ENCODE assay signal across 28 cellular contexts in genomic region chr1:85596531-85596930, GRCh38. TPM values are rescaled to one million over a fixed set of nuclear protein-coding genes. Genes with fewer than 3 reads are reported as not detected.
"Had no signal": no experiment of that assay in that cellular context is flagged by ENCODE, and none has a peak within 500 bp of the region (broad histone marks: within the 10 kb centered on the region; RNA-seq: fewer than 3 reads in every experiment).

No MANE protein-coding gene starts in this region.

- H3K36me3 ChIP-seq: neural progenitor cell, ovary, right lobe of liver, sigmoid colon, suprapubic skin, tibial nerve, upper lobe of left lung, vagina had no signal

- H2AFZ ChIP-seq: neural progenitor cell, parathyroid adenoma had no signal

- H3K27ac Mint-ChIP-seq: natural killer cell; nephron; neural progenitor cell; progenitor cell of endocrine pancreas; stimulated activated effector memory CD8-positive, alpha-beta T cell treated with anti-CD3 and anti-CD28 coated beads, Interleukin-12 subunit alpha, Interleukin-12 subunit beta, amount 100 ng/mL, for 72 hours; stimulated activated naive B cell treated with anti-CD40 and anti-IgM and Interleukin-4, amounts not matched to agents 10 μg/mL and 1 μg/mL and 100 μg/mL, for 72 hours; stimulated activated naive CD8-positive, alpha-beta T cell treated with anti-CD3 and anti-CD28 coated beads, Interleukin-15, Interleukin-2, amounts not matched to agents 100 ng/mL and 50 ng/mL, for 24 hours had no signal

- H3K4me1 Mint-ChIP-seq: natural killer cell; nephron; neural progenitor cell; stimulated activated effector memory CD8-positive, alpha-beta T cell treated with anti-CD3 and anti-CD28 coated beads, Interleukin-12 subunit alpha, Interleukin-12 subunit beta, amount 100 ng/mL, for 72 hours; stimulated activated naive B cell treated with anti-CD40 and anti-IgM and Interleukin-4, amounts not matched to agents 10 μg/mL and 1 μg/mL and 100 μg/mL, for 72 hours had no signal

- H3K9me3 ChIP-seq: ovary, right lobe of liver, sigmoid colon, testis, upper lobe of left lung, vagina had no signal

- H3K27me3 Mint-ChIP-seq: stimulated activated naive CD8-positive, alpha-beta T cell treated with anti-CD3 and anti-CD28 coated beads, Interleukin-15, Interleukin-2, amounts not matched to agents 100 ng/mL and 50 ng/mL, for 24 hours had no signal

- H3K9ac ChIP-seq: neural progenitor cell, parathyroid adenoma had no signal

- H3K4me3 Mint-ChIP-seq: natural killer cell; nephron; neural progenitor cell; stimulated activated effector memory CD8-positive, alpha-beta T cell treated with anti-CD3 and anti-CD28 coated beads, Interleukin-12 subunit alpha, Interleukin-12 subunit beta, amount 100 ng/mL, for 72 hours; stimulated activated naive B cell treated with anti-CD40 and anti-IgM and Interleukin-4, amounts not matched to agents 10 μg/mL and 1 μg/mL and 100 μg/mL, for 72 hours; stimulated activated naive CD8-positive, alpha-beta T cell treated with anti-CD3 and anti-CD28 coated beads, Interleukin-15, Interleukin-2, amounts not matched to agents 100 ng/mL and 50 ng/mL, for 24 hours had no signal

- H3K36me3 Mint-ChIP-seq: natural killer cell; neural progenitor cell; stimulated activated effector memory CD8-positive, alpha-beta T cell treated with anti-CD3 and anti-CD28 coated beads, Interleukin-12 subunit alpha, Interleukin-12 subunit beta, amount 100 ng/mL, for 72 hours had no signal

- H3K27me3 ChIP-seq: neural progenitor cell, ovary, right lobe of liver, sigmoid colon, suprapubic skin, testis, tibial nerve, upper lobe of left lung, vagina had no signal

- H3K4me2 ChIP-seq: neural progenitor cell had no signal

- ATAC-seq: natural killer cell; psoas muscle; right cardiac atrium; right lobe of liver; stimulated activated effector memory CD8-positive, alpha-beta T cell treated with anti-CD3 and anti-CD28 coated beads, Interleukin-12 subunit alpha, Interleukin-12 subunit beta, amount 100 ng/mL, for 72 hours; stimulated activated naive B cell treated with anti-CD40 and anti-IgM and Interleukin-4, amounts not matched to agents 10 μg/mL and 1 μg/mL and 100 μg/mL, for 72 hours had no signal

- H3K27ac ChIP-seq: neural progenitor cell, ovary, parathyroid adenoma, psoas muscle, right lobe of liver, sigmoid colon, suprapubic skin, testis, tibial nerve, upper lobe of left lung, vagina had no signal

- H3K4me3 ChIP-seq: neural progenitor cell, ovary, psoas muscle, right lobe of liver, sigmoid colon, suprapubic skin, testis, tibial nerve, upper lobe of left lung, vagina had no signal

- H3K4me1 ChIP-seq: neural progenitor cell, parathyroid adenoma, right lobe of liver, suprapubic skin, testis, tibial nerve, upper lobe of left lung, vagina had no signal

- DNase-seq: natural killer cell; occipital lobe; ovary; posterior cingulate gyrus; psoas muscle; right cardiac atrium; right lobe of liver; sigmoid colon; small intestine; stimulated activated CD4-positive, alpha-beta T cell treated with anti-CD3 and anti-CD28 coated beads, Interleukin-15, amount 100 ng/mL, for 24 hours; stimulated activated CD4-positive, alpha-beta T cell treated with anti-CD3 and anti-CD28 coated beads, Interleukin-2, amount 100 ng/mL, for 24 hours; stimulated activated CD4-positive, alpha-beta T cell treated with anti-CD3 and anti-CD28 coated beads, Interleukin-2, amount 100 ng/mL, for 48 hours; stimulated activated CD4-positive, alpha-beta T cell treated with anti-CD3 and anti-CD28 coated beads, Interleukin-4, amount 100 ng/mL, for 24 hours; stimulated activated naive B cell treated with anti-CD40 and anti-IgM and Interleukin-4, amounts not matched to agents 10 μg/mL and 1 μg/mL and 100 μg/mL, for 72 hours; stimulated activated naive CD4-positive, alpha-beta T cell treated with Interleukin-2 at 50 U/mL for 16 hours; substantia nigra; testis; trophoblast cell; upper lobe of left lung had no signal

RNA-seq across cellular contexts. Expression of gene CCN1, which starts 16.0 kb away (rescaled TPM):
- total RNA-seq: natural killer cell had no signal
